Comparison of ENCODE assay signal across 21 cellular contexts in genomic region chr14:104290756-104291122, GRCh38.
DNase-seq lines count a peak whose midpoint lies in the region; ATAC-seq, FAIRE-seq and TF ChIP-seq lines count a peak whose summit lies in the region.
"Had no signal": no experiment of that assay in that cellular context is flagged by ENCODE, and none has a peak within 500 bp of the region (broad histone marks: within the 10 kb centered on the region; RNA-seq: fewer than 3 reads in every experiment).

No MANE protein-coding gene starts in this region.

- POLR2A ChIA-PET in SK-N-SH (lab: Yijun Ruan, JAX): no interaction called here

- no peaks in the 10 kb centered on the region for H3K9me2 ChIP-seq in SK-N-SH

- ATAC-seq in SK-N-SH treated with all-trans-retinoic acid at 6 μM for 48 hours: no peak
- ATAC-seq in sciatic nerve: no peak
- ATAC-seq: activated T-cell treated with anti-CD3 and anti-CD28 coated beads, Interleukin-2, amount 50 U/mL, for 72 hours; foreskin keratinocyte; T-helper 17 cell had no signal

- TF ChIP-seq EP300 in SK-N-SH (IDR thresholded peaks at IDR 0.05; ENCODE audit: borderline replicate concordance in 1 of 2, low read depth in 1 of 2, low read length in 1 of 2): no peak

- no peaks in the 10 kb centered on the region for H3K9me3 ChIP-seq in SK-N-SH
- H3K9me3 ChIP-seq in WERI-Rb-1 (ENCODE audit: severe bottlenecking): no peaks in the 10 kb centered on the region
- H3K9me3 ChIP-seq in kidney (ENCODE audit: control insufficient read depth in 1 of 2, low read length in 2 of 2): no peaks in the 10 kb centered on the region
- H3K9me3 ChIP-seq: tibial artery had no signal

- H3K4me3 ChIP-seq in SK-N-SH (ENCODE audit: low read depth in 2 of 2, low read length in 1 of 2) (no peak overlapping the region), WERI-Rb-1 (ENCODE audit: low read depth, low read length) (no peak overlapping the region), kidney (ENCODE audit: low read length in 2 of 2) (no peak overlapping the region)
- H3K4me3 ChIP-seq: GM23248, tibial artery had no signal

- peaks cover 5% of the 10 kb centered on the region for H3F3A ChIP-seq in SK-N-SH (replicated peaks; ENCODE audit: insufficient read depth)

- no peak overlapping the region for H2AFZ ChIP-seq in SK-N-SH (ENCODE audit: low read depth)
- H2AFZ ChIP-seq: GM23248 had no signal

- no peak for TF ChIP-seq RAD21 in SK-N-SH (IDR thresholded peaks at IDR 0.05; ENCODE audit: low read length)

- no peaks in the 10 kb centered on the region for H3K79me2 ChIP-seq in SK-N-SH (ENCODE audit: insufficient read depth)

- intact Hi-C loops in kidney (cut with DNase I) (no loop called here), sciatic nerve (cut with DNase I) (no loop called here)

- no peaks in the 10 kb centered on the region for H3K36me3 ChIP-seq in SK-N-SH (replicated peaks in 1 of 2; ENCODE audit: control insufficient read depth in 1 of 2, insufficient read depth in 2 of 2, low read length in 1 of 2)
- H3K36me3 ChIP-seq in WERI-Rb-1: no peaks in the 10 kb centered on the region
- no peaks in the 10 kb centered on the region for H3K36me3 ChIP-seq in kidney (ENCODE audit: control insufficient read depth in 1 of 2, insufficient read depth in 2 of 2, low read length in 2 of 2)
- H3K36me3 ChIP-seq: tibial artery had no signal

- no peak overlapping the region for H3K4me2 ChIP-seq in SK-N-SH

- FAIRE-seq in kidney (lab: Jason Lieb, UNC): no peak
- FAIRE-seq: GM18507, HTR-8/SVneo had no signal

- CTCF ChIA-PET in SK-N-SH (lab: Yijun Ruan, JAX): interaction anchor here (0.8 to 6.9 kb wide), 6 partner anchors 67 to 273 kb away, joined by 3 to 55 read pairs (median 6); no protein-coding TSS in a partner anchor

- H3K9ac ChIP-seq in SK-N-SH (no peak overlapping the region), kidney (ENCODE audit: low read length in 2 of 2) (no peak overlapping the region)
- H3K9ac ChIP-seq: GM23248 had no signal

- no peaks in the 10 kb centered on the region for H4K20me1 ChIP-seq in SK-N-SH (ENCODE audit: insufficient read depth)

- peak; percentile 27 for DNase-seq in SK-N-SH
- peak; percentile 5 for DNase-seq in WERI-Rb-1
- peak; percentile 56 for DNase-seq in kidney
- peak; percentile 28 for DNase-seq in sciatic nerve (ENCODE audit: low spot score)
- DNase-seq in RPMI8226: no peak
- DNase-seq in caudate nucleus (lab: John Stamatoyannopoulos, UW): no peak
- no peak for DNase-seq in SK-N-DZ (ENCODE audit: low spot score)
- DNase-seq: activated T-cell treated with anti-CD3 and anti-CD28 coated beads, Interleukin-2, amount 50 U/mL, for 72 hours; foreskin keratinocyte; GM23248; NCI-H1105 treated with DMSO at 0.1 percent for 48 hours; NCI-H2107; SIG-M5; stimulated activated naive CD4-positive, alpha-beta T cell; T-helper 17 cell had no signal

- WGBS in SK-N-SH (ENCODE audit: low lambda C conversion rate): 80% methylated on average over 8 of the region's 9 CpGs

- no peaks in the 10 kb centered on the region for H3K27me3 ChIP-seq in SK-N-SH (ENCODE audit: insufficient read depth)
- H3K27me3 ChIP-seq in WERI-Rb-1 (ENCODE audit: insufficient read depth, low read depth, severe bottlenecking): no peaks in the 10 kb centered on the region
- H3K27me3 ChIP-seq: foreskin keratinocyte had no signal

- H3K4me1 ChIP-seq in SK-N-SH (ENCODE audit: control insufficient read depth in 1 of 2, insufficient read depth in 2 of 2, low read depth in 1 of 2, low read length in 1 of 2) (peaks cover 0 to 67% of the 10 kb centered on the region in 2 experiments; a peak in 1 of 4 replicates), kidney (ENCODE audit: control insufficient read depth in 1 of 2, insufficient read depth in 1 of 2, low read depth in 1 of 2, low read length in 2 of 2) (no peaks in the 10 kb centered on the region)
- H3K4me1 ChIP-seq: foreskin keratinocyte, tibial artery had no signal

- TF ChIP-seq CTCF in SK-N-SH (IDR thresholded peaks at IDR 0.05): no peak
- TF ChIP-seq CTCF in WERI-Rb-1 (IDR thresholded peaks at IDR 0.05; ENCODE audit: low read depth, low read length): no peak
- TF ChIP-seq CTCF in kidney (IDR thresholded peaks at IDR 0.05; ENCODE audit: borderline replicate concordance, extremely low read depth, insufficient read depth): no peak

- H3K27ac ChIP-seq in SK-N-SH (ENCODE audit: low read depth in 2 of 2, low read length in 1 of 2) (peak overlapping the region in 1 of 2 experiments; percentile 93; a peak in 2 of 4 replicates), WERI-Rb-1 (no peak overlapping the region), kidney (ENCODE audit: low read depth in 2 of 2, low read length in 2 of 2) (no peak overlapping the region), caudate nucleus (ENCODE audit: low read depth, low read length) (no peak overlapping the region)
- H3K27ac ChIP-seq: 22Rv1, epithelial cell of prostate, foreskin keratinocyte, GM23248, tibial artery had no signal

TF ChIP-seq in SK-N-SH, 30 proteins besides CTCF, POLR2A, EP300 and RAD21 (continues in another document):
- TF ChIP-seq NRF1 (IDR thresholded peaks at IDR 0.05; ENCODE audit: low read depth, low read length) (no peak), TEAD4 (IDR thresholded peaks at IDR 0.05; ENCODE audit: borderline replicate concordance, insufficient read depth) (no peak), GABPA (IDR thresholded peaks at IDR 0.05; ENCODE audit: low read depth) (no peak), SIN3A (IDR thresholded peaks at IDR 0.05; ENCODE audit: borderline replicate concordance, low read depth, low read length) (no peak), MEF2A (IDR thresholded peaks at IDR 0.05; ENCODE audit: borderline replicate concordance, low read depth) (no peak), GATA2 (CRISPR knock-in tag; IDR thresholded peaks at IDR 0.05) (no peak), ELF1 (IDR thresholded peaks at IDR 0.05) (no peak), JUND (IDR thresholded peaks at IDR 0.05) (no peak), YY1 (IDR thresholded peaks at IDR 0.05; ENCODE audit: low read depth) (no peak), CHD2 (IDR thresholded peaks at IDR 0.05; ENCODE audit: low read length, partially characterized antibody) (no peak)
- TF ChIP-seq, protein P1, sequence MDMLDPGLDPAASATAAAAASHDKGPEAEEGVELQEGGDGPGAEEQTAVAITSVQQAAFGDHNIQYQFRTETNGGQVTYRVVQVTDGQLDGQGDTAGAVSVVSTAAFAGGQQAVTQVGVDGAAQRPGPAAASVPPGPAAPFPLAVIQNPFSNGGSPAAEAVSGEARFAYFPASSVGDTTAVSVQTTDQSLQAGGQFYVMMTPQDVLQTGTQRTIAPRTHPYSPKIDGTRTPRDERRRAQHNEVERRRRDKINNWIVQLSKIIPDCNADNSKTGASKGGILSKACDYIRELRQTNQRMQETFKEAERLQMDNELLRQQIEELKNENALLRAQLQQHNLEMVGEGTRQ (IDR thresholded peaks at IDR 0.05; ENCODE audit: borderline replicate concordance, low read depth, low read length): no peak
- TF ChIP-seq, protein P2, sequence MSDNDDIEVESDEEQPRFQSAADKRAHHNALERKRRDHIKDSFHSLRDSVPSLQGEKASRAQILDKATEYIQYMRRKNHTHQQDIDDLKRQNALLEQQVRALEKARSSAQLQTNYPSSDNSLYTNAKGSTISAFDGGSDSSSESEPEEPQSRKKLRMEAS (IDR thresholded peaks at IDR 0.05; ENCODE audit: low read depth): no peak
- TF ChIP-seq, protein P3, sequence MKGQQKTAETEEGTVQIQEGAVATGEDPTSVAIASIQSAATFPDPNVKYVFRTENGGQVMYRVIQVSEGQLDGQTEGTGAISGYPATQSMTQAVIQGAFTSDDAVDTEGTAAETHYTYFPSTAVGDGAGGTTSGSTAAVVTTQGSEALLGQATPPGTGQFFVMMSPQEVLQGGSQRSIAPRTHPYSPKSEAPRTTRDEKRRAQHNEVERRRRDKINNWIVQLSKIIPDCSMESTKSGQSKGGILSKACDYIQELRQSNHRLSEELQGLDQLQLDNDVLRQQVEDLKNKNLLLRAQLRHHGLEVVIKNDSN (IDR thresholded peaks at IDR 0.05; ENCODE audit: borderline replicate concordance, low read depth): no peak

TF ChIP-seq in SK-N-SH treated with all-trans-retinoic acid at 6 μM for 48 hours, 23 proteins besides CTCF, POLR2A, EP300 and RAD21:
- TF ChIP-seq SNAI2 (CRISPR knock-in tag; IDR thresholded peaks at IDR 0.05) (no peak), ZNF70 (CRISPR knock-in tag; IDR thresholded peaks at IDR 0.05) (no peak), ZFP3 (CRISPR knock-in tag; IDR thresholded peaks at IDR 0.05) (no peak), TOX (CRISPR knock-in tag; IDR thresholded peaks at IDR 0.05; ENCODE audit: borderline replicate concordance) (no peak), ZFP30 (CRISPR knock-in tag; IDR thresholded peaks at IDR 0.05) (no peak), PATZ1 (CRISPR knock-in tag; IDR thresholded peaks at IDR 0.05; ENCODE audit: borderline replicate concordance) (no peak), ISL1 (CRISPR knock-in tag; IDR thresholded peaks at IDR 0.05) (no peak), ESRRG (CRISPR knock-in tag; IDR thresholded peaks at IDR 0.05) (no peak), GLIS3 (CRISPR knock-in tag; IDR thresholded peaks at IDR 0.05) (no peak), TCF4 (CRISPR knock-in tag; IDR thresholded peaks at IDR 0.05; ENCODE audit: borderline replicate concordance) (no peak), ZC3H10 (CRISPR knock-in tag; IDR thresholded peaks at IDR 0.05) (no peak), ZNF8 (CRISPR knock-in tag; IDR thresholded peaks at IDR 0.05) (no peak)

Comparison
In these comparisons a context has a peak if more than half of its experiments do, and no peak if none do; other contexts are left out.
1. DNase-seq: peak in SK-N-SH (single experiment), WERI-Rb-1 (single experiment), kidney (single experiment) and sciatic nerve (single experiment); none in RPMI8226 (single experiment), caudate nucleus (0 of 61) and SK-N-DZ (single experiment).